8 cellular contexts compared by ENCODE assay signal in the genomic region with DNA sequence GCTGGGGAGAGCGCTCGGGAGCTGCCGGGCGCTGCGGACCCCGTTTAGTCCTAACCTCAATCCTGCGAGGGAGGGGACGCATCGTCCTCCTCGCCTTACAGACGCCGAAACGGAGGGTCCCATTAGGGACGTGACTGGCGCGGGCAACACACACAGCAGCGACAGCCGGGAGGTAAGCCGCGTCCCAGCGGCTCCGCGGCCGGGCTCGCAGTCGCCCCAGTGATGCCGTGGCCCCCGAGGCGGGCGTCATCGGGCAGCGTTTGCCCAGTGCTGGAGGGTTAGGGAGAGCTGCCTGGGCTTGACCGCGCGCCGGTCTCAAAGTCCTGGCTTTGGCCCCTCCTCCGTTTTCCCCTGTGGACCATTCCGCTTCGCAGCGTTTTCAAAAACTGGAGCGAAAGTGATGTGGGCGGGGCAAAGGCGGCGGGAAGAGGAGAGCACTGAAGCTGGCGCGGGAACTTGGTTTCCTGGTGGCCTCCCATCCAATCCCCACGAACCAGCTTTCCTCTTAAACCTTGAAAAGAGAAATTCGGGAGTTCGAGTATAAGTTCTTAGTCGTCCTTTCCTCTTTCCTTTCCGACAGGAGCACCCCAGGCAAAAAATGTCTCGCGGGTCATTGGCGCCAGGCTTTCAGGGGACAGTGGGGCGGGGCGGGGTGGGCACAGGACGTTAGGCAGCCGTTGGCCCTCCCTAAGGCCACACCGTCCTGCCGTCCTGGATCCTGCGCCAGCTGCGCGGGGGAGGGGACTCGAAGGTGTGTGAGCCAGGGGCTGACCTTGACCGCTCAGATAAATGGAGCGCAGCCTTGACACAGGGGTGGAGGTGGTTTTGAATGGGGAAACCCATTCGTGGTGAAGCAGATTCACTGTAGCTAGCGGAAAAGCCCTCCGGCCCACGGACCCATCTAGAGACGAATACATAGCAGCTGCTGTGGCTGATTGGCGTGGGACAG. TPM values are rescaled to one million over a fixed set of nuclear protein-coding genes. Genes with fewer than 3 reads are reported as not detected.
DNase-seq lines count a peak whose midpoint lies in the region; ATAC-seq, FAIRE-seq and TF ChIP-seq lines count a peak whose summit lies in the region.

No MANE protein-coding gene starts in this region.

- peaks cover 3% of the 10 kb centered on the region for H3K9me3 Mint-ChIP-seq in T-helper 1 cell treated with Interleukin-12 subunit alpha and Interleukin-12 subunit beta and Interleukin-4 antibody, amounts not matched to agents 30 μg/mL and 1 μg/mL, for 36 hours

- H3K4me3 ChIP-seq in body of pancreas (peak overlapping the region; percentile 51 to 66), retinal pigment epithelial cell (ENCODE audit: low read length) (peak overlapping the region; percentile 78)

- peak; percentile 85 for DNase-seq in A172 (ENCODE audit: low spot score)
- DNase-seq in GM18507 (ENCODE audit: extremely low spot score, insufficient read length, low read depth), result peak; percentile 69
- peak; percentile 97 for DNase-seq in NCI-H146 (lab: John Stamatoyannopoulos, UW)
- peak; percentile 80 to 88 (median 84) for DNase-seq in body of pancreas
- peak; percentile 69 for DNase-seq in iPS DF 4.7 (ENCODE audit: extremely low read depth, low spot score)
- peak; percentile 65 for DNase-seq in retinal pigment epithelial cell (ENCODE audit: low read depth)

- no peaks in the 10 kb centered on the region for H3K27me3 ChIP-seq in body of pancreas

- intact Hi-C loops in body of pancreas (cut with DNase I), result no loop called here

- peak overlapping the region; percentile 92 for H3K27ac Mint-ChIP-seq in T-helper 1 cell treated with Interleukin-12 subunit alpha and Interleukin-12 subunit beta and Interleukin-4 antibody, amounts not matched to agents 30 μg/mL and 1 μg/mL, for 36 hours

- H3K9me3 ChIP-seq in body of pancreas, result no peaks in the 10 kb centered on the region

- peak overlapping the region; percentile 29 to 46 (median 38) for H3K27ac ChIP-seq in body of pancreas

- TF ChIP-seq POLR2A in body of pancreas (IDR thresholded peaks at IDR 0.05), result peak in 2 of 3 donors; percentile 37 to 48

- 3 to 5% methylated on average over 40 to 69 of the region's 72 CpGs for WGBS in body of pancreas, 2 donors

- peaks cover 38% of the 10 kb centered on the region for H3K36me3 Mint-ChIP-seq in T-helper 1 cell treated with Interleukin-12 subunit alpha and Interleukin-12 subunit beta and Interleukin-4 antibody, amounts not matched to agents 30 μg/mL and 1 μg/mL, for 36 hours (ENCODE audit: low read depth)

- peak overlapping the region; percentile 93 for H3K4me3 Mint-ChIP-seq in T-helper 1 cell treated with Interleukin-12 subunit alpha and Interleukin-12 subunit beta and Interleukin-4 antibody, amounts not matched to agents 30 μg/mL and 1 μg/mL, for 36 hours

- peaks cover 17% of the 10 kb centered on the region for H3K4me1 ChIP-seq in body of pancreas

- no peaks in the 10 kb centered on the region for H3K27me3 Mint-ChIP-seq in T-helper 1 cell treated with Interleukin-12 subunit alpha and Interleukin-12 subunit beta and Interleukin-4 antibody, amounts not matched to agents 30 μg/mL and 1 μg/mL, for 36 hours (ENCODE audit: low read depth)

- peak; percentile 89 for FAIRE-seq in GM18507 (lab: Jason Lieb, UNC)

- H3K36me3 ChIP-seq in body of pancreas (replicated peaks in 1 of 2; ENCODE audit: insufficient read depth in 1 of 2, low read depth in 2 of 2), result no peaks in the 10 kb centered on the region

- ATAC-seq in HG02938 (IDR thresholded peaks at IDR 0.05; ENCODE audit: unreplicated experiment) (peak; percentile 45), body of pancreas (peak; percentile 87)

- no peak for TF ChIP-seq CTCF in body of pancreas (IDR thresholded peaks at IDR 0.05)
- no peak for TF ChIP-seq CTCF in retinal pigment epithelial cell (conservative IDR thresholded peaks at IDR 0.05; ENCODE audit: low read depth, low read length)

- H3K4me1 Mint-ChIP-seq in T-helper 1 cell treated with Interleukin-12 subunit alpha and Interleukin-12 subunit beta and Interleukin-4 antibody, amounts not matched to agents 30 μg/mL and 1 μg/mL, for 36 hours (ENCODE audit: low read depth), result peaks cover 32% of the 10 kb centered on the region

RNA-seq across cellular contexts. Expression of gene TYMS, which starts 0.8 kb away (rescaled TPM):
- 47.8 and 53.7 TPM in 2 replicates for total RNA-seq in A172 (2014; rRNA removed; shearing (Covaris generic))
- 1 to 10 TPM; 1.8 to 7.6 TPM for total RNA-seq in body of pancreas

RNA-seq across cellular contexts. Expression of gene ENOSF1, which starts 54.2 kb away (rescaled TPM):
- total RNA-seq in A172 (2014; rRNA removed; shearing (Covaris generic)), result 5.6 and 9.7 TPM in 2 replicates
- 10 to 100 TPM; 59.7 to 62.3 TPM for total RNA-seq in body of pancreas

Comparison
In these comparisons a context has a peak if more than half of its experiments do, and no peak if none do; other contexts are left out.
1. Peak in every context shown above with its lines: DNase-seq, ATAC-seq, H3K4me3 ChIP-seq and H3K27ac ChIP-seq.